ENCODE assay signal across 1 cellular context in the genomic region with DNA sequence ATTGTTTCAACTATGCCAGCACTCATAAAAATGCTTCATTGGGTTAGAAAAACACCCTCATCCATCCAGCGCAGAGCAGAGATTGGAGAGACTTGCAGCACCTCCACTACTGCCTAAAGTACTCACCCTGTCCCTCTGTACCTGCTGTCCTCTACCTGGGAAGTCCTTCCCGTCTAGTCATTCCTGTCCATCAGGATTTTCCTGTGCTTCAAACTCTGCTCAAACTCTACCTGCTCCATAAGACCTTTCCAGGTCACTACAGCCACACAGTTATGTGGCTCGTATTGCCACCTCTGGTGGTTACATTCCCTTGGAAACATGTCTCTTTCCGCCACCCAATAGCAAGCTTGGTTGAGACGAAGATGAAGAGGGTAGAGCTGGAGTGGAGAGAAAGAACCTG.
TF ChIP-seq lines count a peak whose summit lies in the region.

No MANE protein-coding gene starts in this region.

TF ChIP-seq in HepG2, 621 proteins besides CTCF, POLR2A, EP300 and RAD21:
- TF ChIP-seq MXI1 (IDR thresholded peaks at IDR 0.05; ENCODE audit: borderline replicate concordance, low read depth, low read length) (no peak), HDAC6 (IDR thresholded peaks at IDR 0.05; ENCODE audit: low read depth, low read length) (no peak), ZMYM4 (CRISPR knock-in tag; IDR thresholded peaks at IDR 0.05) (no peak), NCOA1 (CRISPR knock-in tag; IDR thresholded peaks at IDR 0.05) (no peak), TARDBP (CRISPR knock-in tag; IDR thresholded peaks at IDR 0.05) (no peak), MAF1 (CRISPR knock-in tag; IDR thresholded peaks at IDR 0.05; ENCODE audit: borderline replicate concordance) (no peak), ZBTB8A (CRISPR knock-in tag; IDR thresholded peaks at IDR 0.05; ENCODE audit: borderline replicate concordance, low read depth) (no peak), ZNF674 (CRISPR knock-in tag; IDR thresholded peaks at IDR 0.05; ENCODE audit: low read depth) (no peak), MEF2D (CRISPR knock-in tag; IDR thresholded peaks at IDR 0.05) (no peak), ZBTB21 (CRISPR knock-in tag; IDR thresholded peaks at IDR 0.05) (no peak), HMG20B (CRISPR knock-in tag; conservative IDR thresholded peaks at IDR 0.05) (no peak), ZNF230 (CRISPR knock-in tag; IDR thresholded peaks at IDR 0.05) (no peak), SRSF4 (IDR thresholded peaks at IDR 0.05; ENCODE audit: low read depth, low read length, poor library complexity, severe bottlenecking) (no peak), SMYD3 (CRISPR knock-in tag; IDR thresholded peaks at IDR 0.05) (no peak), ZNF598 (CRISPR knock-in tag; IDR thresholded peaks at IDR 0.05; ENCODE audit: borderline replicate concordance) (no peak)
